13 cellular contexts compared by ENCODE assay signal in genomic region chr11:119671561-119672015, GRCh38. TPM values are rescaled to one million over a fixed set of nuclear protein-coding genes. Genes with fewer than 3 reads are reported as not detected.
DNase-seq lines count a peak whose midpoint lies in the region; ATAC-seq and TF ChIP-seq lines count a peak whose summit lies in the region.
"Had no signal": no experiment of that assay in that cellular context is flagged by ENCODE, and none has a peak within 500 bp of the region (broad histone marks: within the 10 kb centered on the region; RNA-seq: fewer than 3 reads in every experiment).

No MANE protein-coding gene starts in this region.

- H3K36me3 Mint-ChIP-seq in neural crest cell (ENCODE audit: low read depth) = peaks cover 6% of the 10 kb centered on the region
- H3K36me3 Mint-ChIP-seq: CD4-positive, CD25-positive, alpha-beta regulatory T cell had no signal

- TF ChIP-seq CTCF in RWPE1 (conservative IDR thresholded peaks at IDR 0.05; ENCODE audit: low read depth) (no peak), fibroblast of pulmonary artery (IDR thresholded peaks at IDR 0.05; ENCODE audit: low read length, missing control alignments) (no peak), neural crest cell (conservative IDR thresholded peaks at IDR 0.05) (no peak)

- no peak for DNase-seq in RWPE1 (ENCODE audit: low spot score)
- peak; percentile 50 for DNase-seq in fibroblast of pulmonary artery (ENCODE audit: low read depth)
- DNase-seq in neural crest cell (ENCODE audit: low read depth, low spot score) = no peak
- DNase-seq in stimulated activated CD4-positive, alpha-beta T cell treated with anti-CD3 and anti-CD28 coated beads, Interleukin-4, amount 100 ng/mL, for 24 hours = no peak
- DNase-seq in A172 (ENCODE audit: low spot score) = no peak
- no peak for DNase-seq in NCI-H524 treated with DMSO at 0.1 percent for 48 hours (lab: John Stamatoyannopoulos, UW)
- DNase-seq: activated CD4-positive, alpha-beta T cell treated with anti-CD3 and anti-CD28 coated beads for 36 hours; activated naive CD4-positive, alpha-beta T cell treated with anti-CD3 and anti-CD28 coated beads for 36 hours; CD4-positive, CD25-positive, alpha-beta regulatory T cell had no signal

- peaks cover 62 to 83% (median 73%) of the 10 kb centered on the region in 10 experiments for H3K4me1 ChIP-seq in BLaER1 treated with 17β-estradiol and CSF1 and Interleukin-3, amounts not matched to agents 10 nM and 100 nM

- no peak overlapping the region for H3K4me3 ChIP-seq in BLaER1 treated with 17β-estradiol and CSF1 and Interleukin-3, amounts not matched to agents 10 nM and 100 nM
- H3K4me3 ChIP-seq in fibroblast of pulmonary artery (replicated peaks; ENCODE audit: low read depth, low read length) = no peak overlapping the region
- H3K4me3 ChIP-seq: gastrocnemius medialis, GM12878 had no signal

- peaks cover 0 to 49% (median 0%) of the 10 kb centered on the region in 11 experiments; a peak in 5 of 22 replicates for H4K20me1 ChIP-seq in BLaER1 treated with 17β-estradiol and CSF1 and Interleukin-3, amounts not matched to agents 10 nM and 100 nM

- H3K27me3 Mint-ChIP-seq in neural crest cell (ENCODE audit: low read depth) = no peaks in the 10 kb centered on the region
- H3K27me3 Mint-ChIP-seq: activated CD4-positive, alpha-beta T cell treated with anti-CD3 and anti-CD28 coated beads for 36 hours had no signal

- H3K27ac ChIP-seq in BLaER1 treated with 17β-estradiol and CSF1 and Interleukin-3, amounts not matched to agents 10 nM and 100 nM = peak overlapping the region in 3 of 11 experiments; percentile 23 to 50 (median 46); a peak in 1 of 22 replicates
- peak overlapping the region; percentile 85 for H3K27ac ChIP-seq in RWPE1

- peaks cover 0 to 17% (median 0%) of the 10 kb centered on the region in 11 experiments; a peak in 2 of 22 replicates for H3K27me3 ChIP-seq in BLaER1 treated with 17β-estradiol and CSF1 and Interleukin-3, amounts not matched to agents 10 nM and 100 nM
- H3K27me3 ChIP-seq: gastrocnemius medialis had no signal

- H3K4me3 Mint-ChIP-seq in neural crest cell = peak overlapping the region; percentile 41
- H3K4me3 Mint-ChIP-seq: activated CD4-positive, alpha-beta T cell treated with anti-CD3 and anti-CD28 coated beads for 36 hours; activated naive CD4-positive, alpha-beta T cell treated with anti-CD3 and anti-CD28 coated beads for 36 hours; CD4-positive, CD25-positive, alpha-beta regulatory T cell had no signal

- H3K27ac Mint-ChIP-seq in neural crest cell (ENCODE audit: unreplicated experiment) = peak overlapping the region; percentile 81
- H3K27ac Mint-ChIP-seq: activated CD4-positive, alpha-beta T cell treated with anti-CD3 and anti-CD28 coated beads for 36 hours; activated naive CD4-positive, alpha-beta T cell treated with anti-CD3 and anti-CD28 coated beads for 36 hours; CD4-positive, CD25-positive, alpha-beta regulatory T cell had no signal

- H3K4me2 ChIP-seq in BLaER1 treated with 17β-estradiol and CSF1 and Interleukin-3, amounts not matched to agents 10 nM and 100 nM = peak overlapping the region; percentile 43 to 99 (median 81)

- peaks cover 23% of the 10 kb centered on the region for H3K4me1 Mint-ChIP-seq in neural crest cell

- H3K36me3 ChIP-seq in BLaER1 treated with 17β-estradiol and CSF1 and Interleukin-3, amounts not matched to agents 10 nM and 100 nM = peaks cover 0 to 14% (median 0%) of the 10 kb centered on the region in 11 experiments; a peak in 1 of 22 replicates
- H3K36me3 ChIP-seq: gastrocnemius medialis had no signal

- H3K9ac ChIP-seq in BLaER1 treated with 17β-estradiol and CSF1 and Interleukin-3, amounts not matched to agents 10 nM and 100 nM = peak overlapping the region in 6 of 11 experiments; percentile 7 to 50 (median 34); a peak in 8 of 22 replicates

- no peak for ATAC-seq in GM19395 (IDR thresholded peaks at IDR 0.05; ENCODE audit: unreplicated experiment)
- ATAC-seq: activated CD4-positive, alpha-beta T cell treated with anti-CD3 and anti-CD28 coated beads for 36 hours; GM12878 had no signal

- H3K9me3 Mint-ChIP-seq in neural crest cell = no peaks in the 10 kb centered on the region
- H3K9me3 Mint-ChIP-seq: activated naive CD4-positive, alpha-beta T cell treated with anti-CD3 and anti-CD28 coated beads for 36 hours; CD4-positive, CD25-positive, alpha-beta regulatory T cell had no signal

- CTCF ChIA-PET in RWPE1 (lab: Yijun Ruan, JAX) = interaction anchor here (1.0 kb wide), 1 partner anchor 50 kb away, joined by 3 read pairs; no protein-coding TSS in a partner anchor

- H3K9me3 ChIP-seq in BLaER1 treated with 17β-estradiol and CSF1 and Interleukin-3, amounts not matched to agents 10 nM and 100 nM (replicated peaks in 1 of 11) = no peaks in the 10 kb centered on the region
- H3K9me3 ChIP-seq: gastrocnemius medialis had no signal

- POLR2A ChIA-PET in RWPE1 (lab: Yijun Ruan, JAX; ENCODE audit: low non-redundant PET) = interaction anchor here (0.5 kb wide), 1 partner anchor 83 kb away, joined by 8 read pairs; no protein-coding TSS in a partner anchor

RNA-seq across cellular contexts. Expression of gene NECTIN1, which starts 57.4 kb away (rescaled TPM):
- 44.6 and 49.2 TPM in 2 replicates for total RNA-seq in neural crest cell
- total RNA-seq in A172 (2014; rRNA removed; shearing (Covaris generic)) = 2.9 and 3.0 TPM in 2 replicates

Comparison
In these comparisons a context has a peak if more than half of its experiments do, and no peak if none do; other contexts are left out.
1. RNA of gene NECTIN1, which starts 57.4 kb away (total RNA-seq): 44.6 to 49.2 TPM in neural crest cell; 2.9 to 3.0 TPM in A172; every median in the first group is over 10 times any median in the second.